ENCODE assay signal across 7 cellular contexts in the genomic region with DNA sequence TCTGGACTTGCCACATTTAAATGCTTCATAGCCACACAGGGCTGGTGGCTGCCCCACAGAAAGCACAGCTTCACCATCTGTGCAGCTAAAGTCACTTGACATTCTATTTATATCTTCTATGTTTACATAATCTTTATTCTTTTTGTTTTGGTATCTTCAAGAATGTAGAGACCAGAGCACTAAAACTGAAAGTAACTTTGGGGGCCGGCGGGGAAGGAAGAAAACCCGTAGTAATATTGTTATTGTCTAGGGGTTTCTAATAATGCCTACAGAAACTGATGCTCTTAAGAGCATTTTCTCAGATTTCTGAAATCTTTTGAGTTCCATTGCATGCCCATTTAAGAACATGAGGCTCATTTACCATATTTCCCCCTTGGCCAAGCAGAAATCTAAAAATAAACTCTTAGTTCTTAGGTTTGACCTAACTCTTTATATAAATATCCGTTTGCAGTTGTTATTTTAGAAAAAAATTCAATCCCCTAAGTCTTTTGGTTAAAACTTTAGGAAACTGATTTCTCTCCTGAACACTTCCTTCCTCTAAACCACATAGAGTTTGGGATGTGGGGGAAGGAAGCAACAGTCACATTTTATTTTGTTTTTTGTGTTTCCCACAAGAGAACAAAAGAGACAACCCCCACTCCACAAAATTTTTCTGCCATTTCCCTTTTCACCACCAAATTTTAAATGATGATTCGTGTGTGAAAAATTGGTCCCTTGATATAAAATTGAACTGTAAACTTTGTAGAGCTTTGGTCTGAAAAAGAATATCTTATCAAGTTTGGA.
DNase-seq lines count a peak whose midpoint lies in the region; ATAC-seq lines count a peak whose summit lies in the region.

No MANE protein-coding gene starts in this region.

- H3K9me3 ChIP-seq in naive thymus-derived CD4-positive, alpha-beta T cell (ENCODE audit: control insufficient read depth in 2 of 3, low read length in 3 of 3) = no peaks in the 10 kb centered on the region

- intact Hi-C loops in naive thymus-derived CD4-positive, alpha-beta T cell (cut with micrococcal nuclease) = no loop called here

- H3K4me1 Mint-ChIP-seq in T-helper 2 cell treated with Interferon-gamma antibody and Interleukin-4, amounts not matched to agents 5 μg/mL and 100 μg/mL, for 36 hours (ENCODE audit: low read depth) = no peaks in the 10 kb centered on the region
- peaks cover 0 to 11% (median 5%) of the 10 kb centered on the region in 7 donors for H3K4me1 Mint-ChIP-seq in naive thymus-derived CD4-positive, alpha-beta T cell

- ATAC-seq in GM19035 (IDR thresholded peaks at IDR 0.05; ENCODE audit: unreplicated experiment) (peak; percentile 100), HG02938 (IDR thresholded peaks at IDR 0.05; ENCODE audit: unreplicated experiment) (peak; percentile 99)
- ATAC-seq in naive thymus-derived CD4-positive, alpha-beta T cell = no peak

- H3K36me3 Mint-ChIP-seq in T-helper 2 cell treated with Interferon-gamma antibody and Interleukin-4, amounts not matched to agents 5 μg/mL and 100 μg/mL, for 36 hours (ENCODE audit: low read depth) = no peaks in the 10 kb centered on the region
- no peaks in the 10 kb centered on the region for H3K36me3 Mint-ChIP-seq in naive thymus-derived CD4-positive, alpha-beta T cell

- POLR2A ChIA-PET in naive thymus-derived CD4-positive, alpha-beta T cell (lab: Charles Lee) = no interaction called here

- peak overlapping the region; percentile 40 for H3K4me3 Mint-ChIP-seq in T-helper 2 cell treated with Interferon-gamma antibody and Interleukin-4, amounts not matched to agents 5 μg/mL and 100 μg/mL, for 36 hours
- H3K4me3 Mint-ChIP-seq in naive thymus-derived CD4-positive, alpha-beta T cell = peak overlapping the region in 7 of 10 donors; percentile 36 to 61 (median 48)

- no peaks in the 10 kb centered on the region for H3K9me3 Mint-ChIP-seq in T-helper 2 cell treated with Interferon-gamma antibody and Interleukin-4, amounts not matched to agents 5 μg/mL and 100 μg/mL, for 36 hours
- no peaks in the 10 kb centered on the region for H3K9me3 Mint-ChIP-seq in naive thymus-derived CD4-positive, alpha-beta T cell

- H3K27ac Mint-ChIP-seq in T-helper 2 cell treated with Interferon-gamma antibody and Interleukin-4, amounts not matched to agents 5 μg/mL and 100 μg/mL, for 36 hours = no peak overlapping the region
- H3K27ac Mint-ChIP-seq in naive thymus-derived CD4-positive, alpha-beta T cell = peak overlapping the region in 2 of 9 donors; percentile 7 to 24

- no peaks in the 10 kb centered on the region for H3K36me3 ChIP-seq in naive thymus-derived CD4-positive, alpha-beta T cell (ENCODE audit: control insufficient read depth in 2 of 3, insufficient read depth in 3 of 3, low read length in 3 of 3)

- no peak for DNase-seq in T-helper 2 cell treated with Interferon-gamma antibody and Interleukin-4, amounts not matched to agents 5 μg/mL and 100 μg/mL, for 36 hours (ENCODE audit: low spot score)
- DNase-seq in naive thymus-derived CD4-positive, alpha-beta T cell = no peak
- DNase-seq in stimulated activated CD4-positive, alpha-beta T cell treated with anti-CD3 and anti-CD28 coated beads, Interleukin-4, amount 100 ng/mL, for 24 hours = no peak
- DNase-seq in HuH-7.5 (ENCODE audit: low spot score) (no peak), NCI-H187 treated with DMSO at 0.1 percent for 48 hours (lab: John Stamatoyannopoulos, UW) (no peak)

- H3K4me3 ChIP-seq in naive thymus-derived CD4-positive, alpha-beta T cell (ENCODE audit: low read length) = no peak overlapping the region

- H3K4me1 ChIP-seq in naive thymus-derived CD4-positive, alpha-beta T cell (ENCODE audit: control insufficient read depth in 2 of 2, insufficient read depth in 2 of 2, low read length in 2 of 2) = no peaks in the 10 kb centered on the region

- no peak overlapping the region for H3K27ac ChIP-seq in naive thymus-derived CD4-positive, alpha-beta T cell (ENCODE audit: low read depth, low read length)

- CTCF ChIA-PET in naive thymus-derived CD4-positive, alpha-beta T cell (lab: Charles Lee) = no interaction called here

- H3K27me3 ChIP-seq in naive thymus-derived CD4-positive, alpha-beta T cell (ENCODE audit: control insufficient read depth in 2 of 2, insufficient read depth in 2 of 2, low read length in 2 of 2) = no peaks in the 10 kb centered on the region

- peaks cover 7% of the 10 kb centered on the region for H3K27me3 Mint-ChIP-seq in T-helper 2 cell treated with Interferon-gamma antibody and Interleukin-4, amounts not matched to agents 5 μg/mL and 100 μg/mL, for 36 hours (ENCODE audit: low read depth)
- H3K27me3 Mint-ChIP-seq in naive thymus-derived CD4-positive, alpha-beta T cell = peaks cover 0 to 13% (median 0%) of the 10 kb centered on the region in 5 donors
